Comparison of ENCODE assay signal across 15 cellular contexts in the genomic region with DNA sequence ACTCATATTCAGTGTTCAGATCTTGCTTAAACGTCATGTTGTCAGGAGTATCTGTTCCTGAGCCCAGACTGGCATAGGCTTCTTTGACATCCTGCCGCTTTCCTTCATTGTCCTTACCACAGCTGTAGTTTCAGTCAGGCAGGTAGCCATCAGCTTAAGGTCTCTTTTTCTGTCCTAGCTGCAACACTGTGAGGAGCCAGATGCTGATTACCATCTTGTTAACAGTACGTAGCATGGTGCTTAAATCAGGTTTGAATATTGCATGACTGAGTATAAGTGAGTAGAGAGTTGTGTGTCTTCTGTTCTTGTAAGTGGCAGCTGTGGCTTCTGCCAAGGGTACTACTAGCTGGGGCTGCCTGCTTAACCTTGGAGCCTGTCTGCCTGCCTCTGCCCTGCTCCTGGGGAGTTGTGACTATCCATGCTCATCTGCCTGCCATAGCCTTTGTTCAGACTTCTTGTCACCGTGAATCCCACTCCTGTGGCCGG.
DNase-seq lines count a peak whose midpoint lies in the region; ATAC-seq, FAIRE-seq and TF ChIP-seq lines count a peak whose summit lies in the region.
"Had no signal": no experiment of that assay in that cellular context is flagged by ENCODE, and none has a peak within 500 bp of the region (broad histone marks: within the 10 kb centered on the region; RNA-seq: fewer than 3 reads in every experiment).

No MANE protein-coding gene starts in this region.

- TF ChIP-seq CTCF in astrocyte (IDR thresholded peaks at IDR 0.05; ENCODE audit: insufficient read depth, low read depth, low read length) (no peak), left lung (IDR thresholded peaks at IDR 0.05) (no peak), kidney (IDR thresholded peaks at IDR 0.05; ENCODE audit: borderline replicate concordance, extremely low read depth, insufficient read depth) (no peak)

- intact Hi-C loops in left lung (cut with DNase I) (no loop called here), kidney (cut with DNase I) (no loop called here)

- no peaks in the 10 kb centered on the region for H3K9me3 Mint-ChIP-seq in astrocyte (ENCODE audit: unreplicated experiment)
- no peaks in the 10 kb centered on the region for H3K9me3 Mint-ChIP-seq in activated naive CD4-positive, alpha-beta T cell treated with anti-CD3 and anti-CD28 coated beads, Interleukin-2, amount 10 ng/mL, durations not matched to agents 7 days and 5 days
- no peaks in the 10 kb centered on the region for H3K9me3 Mint-ChIP-seq in activated T-cell treated with anti-CD3 and anti-CD28 coated beads, Interleukin-2, amount 50 U/mL, for 4 hours
- H3K9me3 Mint-ChIP-seq: activated B cell treated with CpG ODN at 0.5 μM for 24 hours; activated naive CD8-positive, alpha-beta T cell treated with anti-CD3 and anti-CD28 coated beads, Interleukin-2, amount 50 U/mL, for 24 hours; CD8-positive, alpha-beta memory T cell; natural killer cell treated with Interleukin-12 subunit alpha and Interleukin-12 subunit beta and Interleukin-15 and Interleukin-18, amount 100 ng/mL, for 72 hours had no signal

- no peaks in the 10 kb centered on the region for H3K27me3 Mint-ChIP-seq in astrocyte (ENCODE audit: low read depth, unreplicated experiment)
- no peaks in the 10 kb centered on the region for H3K27me3 Mint-ChIP-seq in activated naive CD4-positive, alpha-beta T cell treated with anti-CD3 and anti-CD28 coated beads, Interleukin-2, amount 10 ng/mL, durations not matched to agents 7 days and 5 days
- no peaks in the 10 kb centered on the region for H3K27me3 Mint-ChIP-seq in activated T-cell treated with anti-CD3 and anti-CD28 coated beads, Interleukin-2, amount 50 U/mL, for 4 hours (ENCODE audit: low read depth)
- H3K27me3 Mint-ChIP-seq: activated B cell treated with CpG ODN at 0.5 μM for 24 hours; activated naive CD8-positive, alpha-beta T cell treated with anti-CD3 and anti-CD28 coated beads, Interleukin-2, amount 50 U/mL, for 24 hours; CD8-positive, alpha-beta memory T cell; natural killer cell treated with Interleukin-12 subunit alpha and Interleukin-12 subunit beta and Interleukin-15 and Interleukin-18, amount 100 ng/mL, for 72 hours had no signal

- peaks cover 41% of the 10 kb centered on the region for H3K79me2 ChIP-seq in astrocyte (ENCODE audit: insufficient read depth, low read length)

- peak; percentile 29 for ATAC-seq in left lung
- no peak for ATAC-seq in activated T-cell treated with anti-CD3 and anti-CD28 coated beads, Interleukin-2, amount 50 U/mL, for 4 hours
- ATAC-seq: activated naive CD8-positive, alpha-beta T cell treated with anti-CD3 and anti-CD28 coated beads, Interleukin-2, amount 50 U/mL, for 24 hours; natural killer cell treated with Interleukin-12 subunit alpha and Interleukin-12 subunit beta and Interleukin-15 and Interleukin-18, amount 100 ng/mL, for 72 hours had no signal

- H3K4me2 ChIP-seq in astrocyte (ENCODE audit: low read length), result peak overlapping the region; percentile 12

- H3K27ac ChIP-seq in astrocyte (ENCODE audit: low read depth, low read length) (no peak overlapping the region), left lung (no peak overlapping the region), substantia nigra (ENCODE audit: low read depth, low read length, poor library complexity, severe bottlenecking) (peak overlapping the region; percentile 2), kidney (ENCODE audit: low read depth in 2 of 2, low read length in 2 of 2) (no peak overlapping the region)
- H3K27ac ChIP-seq: SK-N-MC had no signal

- H3K9me3 ChIP-seq in astrocyte (ENCODE audit: insufficient read depth, low read depth, low read length) (no peaks in the 10 kb centered on the region), left lung (no peaks in the 10 kb centered on the region), kidney (ENCODE audit: control insufficient read depth in 1 of 2, low read length in 2 of 2) (no peaks in the 10 kb centered on the region)

- no peak overlapping the region for H2AFZ ChIP-seq in astrocyte (ENCODE audit: low read depth, low read length)

- H3K4me1 Mint-ChIP-seq in astrocyte (ENCODE audit: low read depth, unreplicated experiment), result peaks cover 21% of the 10 kb centered on the region
- no peaks in the 10 kb centered on the region for H3K4me1 Mint-ChIP-seq in activated naive CD4-positive, alpha-beta T cell treated with anti-CD3 and anti-CD28 coated beads, Interleukin-2, amount 10 ng/mL, durations not matched to agents 7 days and 5 days
- peaks cover 14% of the 10 kb centered on the region for H3K4me1 Mint-ChIP-seq in activated T-cell treated with anti-CD3 and anti-CD28 coated beads, Interleukin-2, amount 50 U/mL, for 4 hours (ENCODE audit: low read depth)
- H3K4me1 Mint-ChIP-seq: activated B cell treated with CpG ODN at 0.5 μM for 24 hours had no signal

- H3K4me3 Mint-ChIP-seq in astrocyte (ENCODE audit: unreplicated experiment), result no peak overlapping the region
- no peak overlapping the region for H3K4me3 Mint-ChIP-seq in activated naive CD4-positive, alpha-beta T cell treated with anti-CD3 and anti-CD28 coated beads, Interleukin-2, amount 10 ng/mL, durations not matched to agents 7 days and 5 days
- no peak overlapping the region for H3K4me3 Mint-ChIP-seq in activated T-cell treated with anti-CD3 and anti-CD28 coated beads, Interleukin-2, amount 50 U/mL, for 4 hours
- H3K4me3 Mint-ChIP-seq: activated B cell treated with CpG ODN at 0.5 μM for 24 hours; activated naive CD8-positive, alpha-beta T cell treated with anti-CD3 and anti-CD28 coated beads, Interleukin-2, amount 50 U/mL, for 24 hours; CD8-positive, alpha-beta memory T cell; natural killer cell treated with Interleukin-12 subunit alpha and Interleukin-12 subunit beta and Interleukin-15 and Interleukin-18, amount 100 ng/mL, for 72 hours had no signal

- H3K4me3 ChIP-seq in astrocyte (ENCODE audit: insufficient read depth, low read depth, low read length) (no peak overlapping the region), left lung (no peak overlapping the region), kidney (ENCODE audit: low read length in 2 of 2) (no peak overlapping the region)
- H3K4me3 ChIP-seq: SK-N-MC had no signal

- peak; percentile 36 for DNase-seq in NCI-H82 (lab: John Stamatoyannopoulos, UW)
- no peak for DNase-seq in NCI-H82 treated with DMSO at 0.1 percent for 48 hours (lab: John Stamatoyannopoulos, UW; ENCODE audit: unreplicated experiment)
- DNase-seq in astrocyte (ENCODE audit: low read depth), result peak; percentile 10
- DNase-seq in left lung, result no peak
- DNase-seq in substantia nigra (lab: John Stamatoyannopoulos, UW), result no peak
- no peak for DNase-seq in activated naive CD4-positive, alpha-beta T cell treated with anti-CD3 and anti-CD28 coated beads, Interleukin-2, amount 10 ng/mL, durations not matched to agents 7 days and 5 days
- DNase-seq in kidney, result no peak
- no peak for DNase-seq in activated T-cell treated with anti-CD3 and anti-CD28 coated beads, Interleukin-2, amount 50 U/mL, for 4 hours
- DNase-seq: activated B cell treated with CpG ODN at 0.5 μM for 24 hours; activated naive CD8-positive, alpha-beta T cell treated with anti-CD3 and anti-CD28 coated beads, Interleukin-2, amount 50 U/mL, for 24 hours; CD8-positive, alpha-beta memory T cell; NCI-H1694 treated with DMSO at 0.1 percent for 48 hours had no signal

- H3K4me1 ChIP-seq in astrocyte (ENCODE audit: insufficient read depth, low read length), result peaks cover 4% of the 10 kb centered on the region
- peaks cover 0 to 8% of the 10 kb centered on the region in 2 donors for H3K4me1 ChIP-seq in left lung
- peaks cover 7 to 9% of the 10 kb centered on the region in 2 donors for H3K4me1 ChIP-seq in kidney (ENCODE audit: control insufficient read depth in 1 of 2, insufficient read depth in 1 of 2, low read depth in 1 of 2, low read length in 2 of 2)

- CTCF ChIA-PET in activated naive CD4-positive, alpha-beta T cell treated with anti-CD3 and anti-CD28 coated beads, Interleukin-2, amount 10 ng/mL, durations not matched to agents 7 days and 5 days (lab: Charles Lee), result interaction anchor here (0.8 to 1.1 kb wide), 2 partner anchors 64 to 209 kb away, joined by 3 read pairs; no protein-coding TSS in a partner anchor

- no peaks in the 10 kb centered on the region for H3K36me3 ChIP-seq in astrocyte (ENCODE audit: insufficient read depth, low read length)
- no peaks in the 10 kb centered on the region for H3K36me3 ChIP-seq in left lung
- no peaks in the 10 kb centered on the region for H3K36me3 ChIP-seq in kidney (ENCODE audit: control insufficient read depth in 1 of 2, insufficient read depth in 2 of 2, low read length in 2 of 2)

- no peak overlapping the region for H3K27ac Mint-ChIP-seq in astrocyte (ENCODE audit: unreplicated experiment)
- H3K27ac Mint-ChIP-seq in activated naive CD4-positive, alpha-beta T cell treated with anti-CD3 and anti-CD28 coated beads, Interleukin-2, amount 10 ng/mL, durations not matched to agents 7 days and 5 days, result no peak overlapping the region
- H3K27ac Mint-ChIP-seq: activated B cell treated with CpG ODN at 0.5 μM for 24 hours; activated naive CD8-positive, alpha-beta T cell treated with anti-CD3 and anti-CD28 coated beads, Interleukin-2, amount 50 U/mL, for 24 hours; natural killer cell treated with Interleukin-12 subunit alpha and Interleukin-12 subunit beta and Interleukin-15 and Interleukin-18, amount 100 ng/mL, for 72 hours had no signal

- peaks cover 31% of the 10 kb centered on the region for H4K20me1 ChIP-seq in astrocyte (ENCODE audit: insufficient read depth, low read length)

- H3K9ac ChIP-seq in astrocyte (ENCODE audit: low read length) (no peak overlapping the region), kidney (ENCODE audit: low read length in 2 of 2) (no peak overlapping the region)

- FAIRE-seq in astrocyte (lab: Jason Lieb, UNC) (no peak), kidney (lab: Jason Lieb, UNC) (no peak)
- FAIRE-seq: frontal cortex had no signal

- H3K27me3 ChIP-seq in astrocyte (ENCODE audit: insufficient read depth, low read length) (no peaks in the 10 kb centered on the region), left lung (no peaks in the 10 kb centered on the region)

- H3K36me3 Mint-ChIP-seq in astrocyte (ENCODE audit: low read depth, unreplicated experiment), result no peaks in the 10 kb centered on the region
- H3K36me3 Mint-ChIP-seq in activated naive CD4-positive, alpha-beta T cell treated with anti-CD3 and anti-CD28 coated beads, Interleukin-2, amount 10 ng/mL, durations not matched to agents 7 days and 5 days, result no peaks in the 10 kb centered on the region
- no peaks in the 10 kb centered on the region for H3K36me3 Mint-ChIP-seq in activated T-cell treated with anti-CD3 and anti-CD28 coated beads, Interleukin-2, amount 50 U/mL, for 4 hours (ENCODE audit: insufficient read depth)
- H3K36me3 Mint-ChIP-seq: natural killer cell treated with Interleukin-12 subunit alpha and Interleukin-12 subunit beta and Interleukin-15 and Interleukin-18, amount 100 ng/mL, for 72 hours had no signal

Comparison
In these comparisons a context has a peak if more than half of its experiments do, and no peak if none do; other contexts are left out.
1. DNase-seq: peak in NCI-H82 (single experiment) and astrocyte (single experiment); none in NCI-H82 treated with DMSO at 0.1 percent for 48 hours (single experiment), left lung (0 of 2), substantia nigra (0 of 49), activated naive CD4-positive, alpha-beta T cell treated with anti-CD3 and anti-CD28 coated beads, Interleukin-2, amount 10 ng/mL, durations not matched to agents 7 days and 5 days (single experiment), kidney (single experiment) and activated T-cell treated with anti-CD3 and anti-CD28 coated beads, Interleukin-2, amount 50 U/mL, for 4 hours (single experiment).